Comparison of ENCODE assay signal across 8 cellular contexts in genomic region chr6:83192456-83192855, GRCh38. TPM values are rescaled to one million over a fixed set of nuclear protein-coding genes. Genes with fewer than 3 reads are reported as not detected.
DNase-seq lines count a peak whose midpoint lies in the region; ATAC-seq and TF ChIP-seq lines count a peak whose summit lies in the region.

No MANE protein-coding gene starts in this region.

- no peak for TF ChIP-seq CTCF in RWPE2 (IDR thresholded peaks at IDR 0.05; ENCODE audit: poor library complexity, severe bottlenecking)
- no peak for TF ChIP-seq CTCF in gastrocnemius medialis (IDR thresholded peaks at IDR 0.05 in 4 of 5, conservative IDR thresholded peaks at IDR 0.05 in 1 of 5)

- H3K9me3 ChIP-seq in GM23248 (ENCODE audit: low read depth) (no peaks in the 10 kb centered on the region), RWPE2 (ENCODE audit: severe bottlenecking) (no peaks in the 10 kb centered on the region), gastrocnemius medialis (no peaks in the 10 kb centered on the region)

- ATAC-seq in RWPE2 (ENCODE audit: low read depth), result peak; percentile 9; the same call in 2 of the 3 replicates
- peak in 1 of 2 donors; percentile 2 for ATAC-seq in gastrocnemius medialis
- ATAC-seq in GM18520 (IDR thresholded peaks at IDR 0.05; ENCODE audit: unreplicated experiment), result no peak
- ATAC-seq in HG03571 (IDR thresholded peaks at IDR 0.05; ENCODE audit: unreplicated experiment), result no peak
- ATAC-seq in HG02763 (IDR thresholded peaks at IDR 0.05; ENCODE audit: unreplicated experiment), result no peak

- H3K27me3 ChIP-seq in GM23248 (replicated peaks; ENCODE audit: insufficient read depth) (no peaks in the 10 kb centered on the region), RWPE2 (ENCODE audit: insufficient read depth, poor library complexity, severe bottlenecking) (no peaks in the 10 kb centered on the region), gastrocnemius medialis (no peaks in the 10 kb centered on the region)

- H3K27ac ChIP-seq in GM23248 (peak overlapping the region; percentile 92), RWPE2 (ENCODE audit: poor library complexity, severe bottlenecking) (peak overlapping the region; percentile 30), gastrocnemius medialis (peak overlapping the region; percentile 80 to 90 (median 86))

- peaks cover 69% of the 10 kb centered on the region for H3K79me2 ChIP-seq in GM23248 (ENCODE audit: insufficient read depth)

- 0 to 4% methylated on average over 4 of the region's 4 CpGs for WGBS in GM23248 (ENCODE audit: low coverage in 1 of 2, low lambda C conversion rate in 2 of 2, missing lambda C conversion rate in 2 of 2), 2 experiments

- peak; percentile 71 for DNase-seq in GM23248
- DNase-seq in RWPE2 (ENCODE audit: low spot score), result no peak
- peak; percentile 31 for DNase-seq in fibroblast of peridontal ligament (ENCODE audit: extremely low read depth)
- no peak for DNase-seq in gastrocnemius medialis
- DNase-seq in NCI-H524 (lab: John Stamatoyannopoulos, UW), result no peak

- H2AFZ ChIP-seq in GM23248, result peak overlapping the region; percentile 72

- TF ChIP-seq POLR2A in gastrocnemius medialis (IDR thresholded peaks at IDR 0.05), result no peak

- intact Hi-C loops in gastrocnemius medialis (cut with DNase I; ENCODE audit: low total_unique reads), result loop anchor here (10.0 kb wide), 1 partner anchor 948 kb away; the partner anchor contains the start of gene IBTK

- in situ Hi-C loops in GM23248 (cut with MboI), result loop anchor here (25.0 kb wide), 1 partner anchor 955 kb away; the partner anchor contains the start of gene IBTK
- in situ Hi-C loops in gastrocnemius medialis (cut with MboI; ENCODE audit: low sequenced_read_pairs in 4 of 4), result loop anchor here in 2 of 4 donors (10.0 to 25.0 kb wide), 2 partner anchors 128 to 955 kb away; partner anchors contain the start of genes DOP1A (in 1 of the 2), IBTK (in 1 of the 2) and UBE3D (in 1 of the 2)

- H4K20me1 ChIP-seq in GM23248 (ENCODE audit: insufficient read depth), result no peaks in the 10 kb centered on the region

- H3K4me3 ChIP-seq in GM23248, result peak overlapping the region; percentile 88
- peak overlapping the region; percentile 89 for H3K4me3 ChIP-seq in RWPE2 (ENCODE audit: severe bottlenecking)
- peak overlapping the region; percentile 83 to 96 (median 87) for H3K4me3 ChIP-seq in gastrocnemius medialis

- peak overlapping the region; percentile 98 for H3K9ac ChIP-seq in GM23248

- peak overlapping the region; percentile 95 for H3K4me2 ChIP-seq in GM23248 (ENCODE audit: unreplicated experiment)

- peaks cover 29% of the 10 kb centered on the region for H3K4me1 ChIP-seq in GM23248 (ENCODE audit: insufficient read depth)
- no peaks in the 10 kb centered on the region for H3K4me1 ChIP-seq in RWPE2 (ENCODE audit: insufficient read depth, poor library complexity, severe bottlenecking)
- peaks cover 6 to 9% of the 10 kb centered on the region in 2 donors for H3K4me1 ChIP-seq in gastrocnemius medialis

- no peaks in the 10 kb centered on the region for H3F3A ChIP-seq in GM23248 (ENCODE audit: insufficient read depth)

- H3K36me3 ChIP-seq in GM23248 (ENCODE audit: low read depth), result peaks cover 27% of the 10 kb centered on the region
- H3K36me3 ChIP-seq in RWPE2 (ENCODE audit: low read depth), result peaks cover 54% of the 10 kb centered on the region
- peaks cover 0 to 16% of the 10 kb centered on the region in 2 donors for H3K36me3 ChIP-seq in gastrocnemius medialis

- no peaks in the 10 kb centered on the region for H3K9me2 ChIP-seq in GM23248 (ENCODE audit: insufficient read depth)

RNA-seq across cellular contexts. Expression of gene PGM3, which starts 0.6 kb away (rescaled TPM):
- 74.4 and 89.0 TPM in 2 replicates for total RNA-seq in GM23248 (2014; rRNA removed; shearing (Covaris generic))
- polyA plus RNA-seq in GM23248 (2016; fragmentation: Nextera tagmentation; extraction: Ambion mirVana), result 131 and 132 TPM in 2 replicates
- 10 to 100 TPM in 1 of 4 donors, 1 to 10 TPM in 3; 3.9 to 13.2 (median 8.8) TPM for total RNA-seq in gastrocnemius medialis

RNA-seq across cellular contexts. Expression of gene RWDD2A, which starts 0.7 kb away (rescaled TPM):
- total RNA-seq in GM23248 (2014; rRNA removed; shearing (Covaris generic)), result 4.4 and 6.1 TPM in 2 replicates
- 5.2 and 5.5 TPM in 2 replicates for polyA plus RNA-seq in GM23248 (2016; fragmentation: Nextera tagmentation; extraction: Ambion mirVana)
- 1 to 10 TPM in 3 of 4 donors, under 1 TPM in 1; 0.61 to 1.9 (median 1.2) TPM for total RNA-seq in gastrocnemius medialis

Comparison
In these comparisons a context has a peak if more than half of its experiments do, and no peak if none do; other contexts are left out.
1. DNase-seq: peak in GM23248 (single experiment) and fibroblast of peridontal ligament (single experiment); none in RWPE2 (single experiment), gastrocnemius medialis (0 of 2) and NCI-H524 (0 of 2).
2. H3K27ac ChIP-seq: peak in every context shown above with its lines; median percentile 92 in GM23248; 86 in gastrocnemius medialis; 30 in RWPE2.
3. Peak in every context shown above with its lines, with median percentiles within 50 percentile points of each other: H3K4me3 ChIP-seq.